In the genomic region with DNA sequence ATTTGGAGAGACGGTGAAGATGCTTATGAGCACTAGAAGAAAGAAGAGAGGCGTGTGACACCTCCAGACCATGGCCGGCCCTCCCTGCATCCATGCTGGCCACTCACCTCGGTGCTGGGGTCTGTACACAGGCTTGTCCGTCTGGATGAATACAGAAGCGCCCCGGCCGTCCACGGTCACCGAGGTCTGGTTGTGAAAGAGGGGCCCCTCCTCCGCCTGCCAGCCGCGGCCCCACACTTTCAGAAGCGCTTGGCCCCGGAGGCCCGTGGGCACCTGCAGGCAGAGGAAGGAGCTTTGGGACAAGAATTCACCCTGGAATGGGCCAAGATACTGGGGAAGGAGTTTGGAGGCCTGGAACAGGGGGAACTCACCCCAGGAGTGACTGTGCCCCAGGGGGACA, we compare ENCODE assay signal across 24 cellular contexts. TPM values are rescaled to one million over a fixed set of nuclear protein-coding genes. Genes with fewer than 3 reads are reported as not detected.
A peak's percentile ranks its signal among the peaks of the same experiment; 100 is the strongest.
DNase-seq lines count a peak whose midpoint lies in the region; ATAC-seq and TF ChIP-seq lines count a peak whose summit lies in the region.
"Had no signal": no experiment of that assay in that cellular context is flagged by ENCODE, and none has a peak within 500 bp of the region (broad histone marks: within the 10 kb centered on the region; RNA-seq: fewer than 3 reads in every experiment).

No MANE protein-coding gene starts in this region.

- H3K14ac ChIP-seq in neuronal stem cell (ENCODE audit: low read length), result peak overlapping the region; percentile 21

- H3K27me3 ChIP-seq in BLaER1 treated with 17β-estradiol and CSF1 and Interleukin-3, amounts not matched to agents 10 nM and 100 nM, result no peaks in the 10 kb centered on the region
- H3K27me3 ChIP-seq in neuronal stem cell (ENCODE audit: control insufficient read depth in 3 of 3, insufficient read depth in 3 of 3, low read depth in 1 of 3, low read length in 3 of 3) (no peaks in the 10 kb centered on the region), esophagus squamous epithelium (peaks cover 0 to 33% (median 0%) of the 10 kb centered on the region in 4 donors)
- H3K27me3 ChIP-seq: BE2C had no signal

- peaks cover 12 to 26% (median 14%) of the 10 kb centered on the region in 10 experiments for H3K4me1 ChIP-seq in BLaER1 treated with 17β-estradiol and CSF1 and Interleukin-3, amounts not matched to agents 10 nM and 100 nM
- H3K4me1 ChIP-seq in neuronal stem cell (ENCODE audit: control insufficient read depth in 2 of 2, insufficient read depth in 1 of 2, low read depth in 1 of 2, low read length in 2 of 2) (no peaks in the 10 kb centered on the region), esophagus squamous epithelium (no peaks in the 10 kb centered on the region)
- H3K4me1 ChIP-seq: BE2C had no signal

- H2BK5ac ChIP-seq in neuronal stem cell (ENCODE audit: low read length), result no peak overlapping the region

- no peak overlapping the region for H2AK5ac ChIP-seq in neuronal stem cell (ENCODE audit: low read depth, low read length)

- H3K27me3 Mint-ChIP-seq in nephron progenitor cell (ENCODE audit: low read depth, poor library complexity) (peaks cover 2% of the 10 kb centered on the region), HFFc6 (ENCODE audit: insufficient read depth) (peaks cover 24% of the 10 kb centered on the region)

- H2AFZ ChIP-seq in neuronal stem cell (ENCODE audit: low read length), result no peak overlapping the region

- WGBS in neuronal stem cell (ENCODE audit: extremely low coverage in 2 of 2, insufficient read length in 2 of 2, insufficient replicate concordance in 1 of 2), 2 donors, result no CpG with 5 or more reads among the region's 16 CpGs
- WGBS in esophagus squamous epithelium, 2 donors, result 76% methylated on average over 12 of the region's 16 CpGs; no CpG with 5 or more reads in 1 of the 2 donors

- H3K4ac ChIP-seq in neuronal stem cell (ENCODE audit: low read length), result no peak overlapping the region

- H3K23ac ChIP-seq in neuronal stem cell (ENCODE audit: low read depth, low read length, poor library complexity), result no peak overlapping the region

- H2BK12ac ChIP-seq in neuronal stem cell (ENCODE audit: low read length), result no peak overlapping the region

- no peak overlapping the region for H3K27ac ChIP-seq in BLaER1 treated with 17β-estradiol and CSF1 and Interleukin-3, amounts not matched to agents 10 nM and 100 nM
- no peak overlapping the region for H3K27ac ChIP-seq in neuronal stem cell (replicated peaks; ENCODE audit: low read length)
- no peak overlapping the region for H3K27ac ChIP-seq in esophagus squamous epithelium

- peaks cover 1% of the 10 kb centered on the region for H3K79me1 ChIP-seq in neuronal stem cell (ENCODE audit: low read depth, low read length)

- peaks cover 0 to 18% (median 0%) of the 10 kb centered on the region in 11 experiments; a peak in 4 of 22 replicates for H3K36me3 ChIP-seq in BLaER1 treated with 17β-estradiol and CSF1 and Interleukin-3, amounts not matched to agents 10 nM and 100 nM
- peaks cover 3 to 12% of the 10 kb centered on the region in 2 donors for H3K36me3 ChIP-seq in neuronal stem cell (replicated peaks in 1 of 2; ENCODE audit: control insufficient read depth in 2 of 2, insufficient read depth in 2 of 2, low read length in 2 of 2)
- H3K36me3 ChIP-seq in esophagus squamous epithelium, result no peaks in the 10 kb centered on the region
- H3K36me3 ChIP-seq: BE2C had no signal

- H3K9ac ChIP-seq in BLaER1 treated with 17β-estradiol and CSF1 and Interleukin-3, amounts not matched to agents 10 nM and 100 nM, result no peak overlapping the region
- no peak overlapping the region for H3K9ac ChIP-seq in neuronal stem cell (ENCODE audit: low read depth, low read length, poor library complexity)

- ATAC-seq in GM18520 (IDR thresholded peaks at IDR 0.05; ENCODE audit: unreplicated experiment), result no peak
- ATAC-seq: GM12878 had no signal

- intact Hi-C loops in esophagus squamous epithelium (cut with DNase I), result no loop called here

- H2BK15ac ChIP-seq in neuronal stem cell (ENCODE audit: low read length), result no peak overlapping the region

- peak overlapping the region in 9 of 11 experiments; percentile 18 to 69 (median 55); a peak in 17 of 22 replicates for H3K4me2 ChIP-seq in BLaER1 treated with 17β-estradiol and CSF1 and Interleukin-3, amounts not matched to agents 10 nM and 100 nM
- H3K4me2 ChIP-seq in neuronal stem cell (ENCODE audit: insufficient read depth, low read length, poor library complexity, severe bottlenecking), result no peak overlapping the region

- no peak for DNase-seq in nephron progenitor cell
- DNase-seq in neuronal stem cell (ENCODE audit: low spot score), result no peak
- no peak for DNase-seq in HFFc6
- DNase-seq in esophagus squamous epithelium (lab: John Stamatoyannopoulos, UW), result no peak
- DNase-seq in 8988T, result no peak
- DNase-seq: ACHN; BE2C; C1 segment of cervical spinal cord; CD4-positive, alpha-beta memory T cell; CD4-positive, CD25-positive, alpha-beta regulatory T cell; CD8-positive, alpha-beta memory T cell; COR-L47; DMS 273 treated with DMSO at 0.1 percent for 48 hours; DMS153; DMS53; DMS79; DND-41; EL; GDM1 had no signal

- H3K36me3 Mint-ChIP-seq in nephron progenitor cell (ENCODE audit: low read depth) (peaks cover 57% of the 10 kb centered on the region), HFFc6 (ENCODE audit: low read depth) (peaks cover 5% of the 10 kb centered on the region; the same call in 1 of the 2 replicates)
- H3K36me3 Mint-ChIP-seq: CD14-positive monocyte; CD4-positive, alpha-beta memory T cell; CD4-positive, CD25-positive, alpha-beta regulatory T cell; CD8-positive, alpha-beta memory T cell had no signal

- H3K4me3 ChIP-seq in BLaER1 treated with 17β-estradiol and CSF1 and Interleukin-3, amounts not matched to agents 10 nM and 100 nM, result no peak overlapping the region
- H3K4me3 ChIP-seq in neuronal stem cell (ENCODE audit: low read length in 2 of 2), result no peak overlapping the region
- H3K4me3 ChIP-seq in esophagus squamous epithelium, result no peak overlapping the region
- H3K4me3 ChIP-seq: GM12878 had no signal

- H3K4me3 Mint-ChIP-seq in nephron progenitor cell, result no peak overlapping the region
- H3K4me3 Mint-ChIP-seq in HFFc6, result no peak overlapping the region
- H3K4me3 Mint-ChIP-seq: CD14-positive monocyte; CD4-positive, alpha-beta memory T cell; CD4-positive, CD25-positive, alpha-beta regulatory T cell; CD8-positive, alpha-beta memory T cell had no signal

- H4K91ac ChIP-seq in neuronal stem cell (ENCODE audit: low read depth, low read length, poor library complexity), result no peak overlapping the region

- H2BK120ac ChIP-seq in neuronal stem cell (ENCODE audit: low read depth, low read length), result no peak overlapping the region

- peaks cover 14 to 43% (median 25%) of the 10 kb centered on the region in 11 experiments for H3K9me3 ChIP-seq in BLaER1 treated with 17β-estradiol and CSF1 and Interleukin-3, amounts not matched to agents 10 nM and 100 nM (replicated peaks in 1 of 11)
- H3K9me3 ChIP-seq in neuronal stem cell (replicated peaks in 1 of 2; ENCODE audit: control insufficient read depth in 2 of 2, insufficient read depth in 1 of 2, low read depth in 1 of 2, low read length in 2 of 2) (no peaks in the 10 kb centered on the region), esophagus squamous epithelium (peaks cover 0 to 12% (median 7%) of the 10 kb centered on the region in 3 donors)
- H3K9me3 ChIP-seq: BE2C had no signal

- TF ChIP-seq CTCF in nephron progenitor cell (IDR thresholded peaks at IDR 0.05), result no peak
- no peak for TF ChIP-seq CTCF in HFFc6 (IDR thresholded peaks at IDR 0.05)
- TF ChIP-seq CTCF in esophagus squamous epithelium (IDR thresholded peaks at IDR 0.05), result no peak

- peak overlapping the region; percentile 51 for H3K27ac Mint-ChIP-seq in nephron progenitor cell
- no peak overlapping the region for H3K27ac Mint-ChIP-seq in HFFc6
- H3K27ac Mint-ChIP-seq: CD14-positive monocyte; CD4-positive, alpha-beta memory T cell; CD4-positive, CD25-positive, alpha-beta regulatory T cell; CD8-positive, alpha-beta memory T cell had no signal

- H3K9me3 Mint-ChIP-seq in nephron progenitor cell (peaks cover 3% of the 10 kb centered on the region), HFFc6 (peaks cover 5% of the 10 kb centered on the region)

- H4K20me1 ChIP-seq in BLaER1 treated with 17β-estradiol and CSF1 and Interleukin-3, amounts not matched to agents 10 nM and 100 nM, result no peaks in the 10 kb centered on the region

- H3K4me1 Mint-ChIP-seq in nephron progenitor cell (no peaks in the 10 kb centered on the region), HFFc6 (ENCODE audit: low read depth) (peaks cover 6% of the 10 kb centered on the region; the same call in 1 of the 2 replicates)
- H3K4me1 Mint-ChIP-seq: CD4-positive, alpha-beta memory T cell; CD4-positive, CD25-positive, alpha-beta regulatory T cell; CD8-positive, alpha-beta memory T cell had no signal

- no peak for TF ChIP-seq POLR2A in esophagus squamous epithelium (IDR thresholded peaks at IDR 0.05)

- no peak overlapping the region for H4K8ac ChIP-seq in neuronal stem cell (ENCODE audit: low read depth, low read length)

- H3K18ac ChIP-seq in neuronal stem cell (ENCODE audit: low read length), result no peak overlapping the region

RNA-seq across cellular contexts. Expression of gene CPAMD8, which starts 15.1 kb away (rescaled TPM):
- 21.3 TPM for polyA plus RNA-seq in neuronal stem cell (2013, experiment 1 of 2)
- 22.3 TPM for polyA plus RNA-seq in neuronal stem cell (2013, experiment 2 of 2)
- total RNA-seq in HFFc6 (2021; fragmentation: NEBNext Ultra II Directional; extraction: Animal tissue kit (Norgen Biotek cat#: 25700)), result under 1 TPM in 5 of 6 experiments, not detected in 1; 0.11 to 0.20 (median 0.14) TPM
- total RNA-seq in esophagus squamous epithelium, result 1 to 10 TPM in 3 of 4 donors, under 1 TPM in 1; 0.72 to 8.2 (median 4.0) TPM
- total RNA-seq: Daoy had no signal
